Comparison of ENCODE assay signal across 9 cellular contexts in genomic region chr3:129442486-129442885, GRCh38. TPM values are rescaled to one million over a fixed set of nuclear protein-coding genes. Genes with fewer than 3 reads are reported as not detected.
DNase-seq lines count a peak whose midpoint lies in the region; ATAC-seq and TF ChIP-seq lines count a peak whose summit lies in the region.
"Had no signal": no experiment of that assay in that cellular context is flagged by ENCODE, and none has a peak within 500 bp of the region (broad histone marks: within the 10 kb centered on the region; RNA-seq: fewer than 3 reads in every experiment).

No MANE protein-coding gene starts in this region.

- no peak overlapping the region for H3K27ac ChIP-seq in CD8-positive, alpha-beta memory T cell (ENCODE audit: low read depth, low read length)
- H3K27ac ChIP-seq in fibroblast of lung (ENCODE audit: insufficient read depth, low read length) (no peak overlapping the region), skeletal muscle tissue (ENCODE audit: low read depth, low read length) (peak overlapping the region; percentile 20)

- H3K9me3 Mint-ChIP-seq in CD8-positive, alpha-beta memory T cell = no peaks in the 10 kb centered on the region
- no peaks in the 10 kb centered on the region for H3K9me3 Mint-ChIP-seq in T-cell
- H3K9me3 Mint-ChIP-seq in mesothelial cell of epicardium = no peaks in the 10 kb centered on the region

- no peaks in the 10 kb centered on the region for H3K9me3 ChIP-seq in CD8-positive, alpha-beta memory T cell (ENCODE audit: low read length)
- no peaks in the 10 kb centered on the region for H3K9me3 ChIP-seq in fibroblast of lung (ENCODE audit: control insufficient read depth, insufficient read depth, low read depth, low read length)
- no peaks in the 10 kb centered on the region for H3K9me3 ChIP-seq in skeletal muscle tissue (ENCODE audit: control insufficient read depth in 3 of 3, low read length in 3 of 3)

- H3K27me3 Mint-ChIP-seq in CD8-positive, alpha-beta memory T cell = peaks cover 0 to 3% of the 10 kb centered on the region in 2 donors
- no peaks in the 10 kb centered on the region for H3K27me3 Mint-ChIP-seq in T-cell
- H3K27me3 Mint-ChIP-seq in mesothelial cell of epicardium (ENCODE audit: low read depth) = no peaks in the 10 kb centered on the region

- no peak for ATAC-seq in T-cell (replicated peaks in 1 of 4)
- no peak for ATAC-seq in HG03039 (IDR thresholded peaks at IDR 0.05; ENCODE audit: unreplicated experiment)
- ATAC-seq in HG02798 (IDR thresholded peaks at IDR 0.05; ENCODE audit: poor library complexity, unreplicated experiment) = no peak

- no peak for DNase-seq in CD8-positive, alpha-beta memory T cell
- no peak for DNase-seq in T-cell
- no peak for DNase-seq in fibroblast of lung (ENCODE audit: low read depth in 2 of 2)
- DNase-seq in mesothelial cell of epicardium (ENCODE audit: low spot score in 2 of 2, unreplicated experiment in 2 of 2) = no peak
- no peak for DNase-seq in NCI-H526 treated with DMSO at 0.1 percent for 48 hours (lab: John Stamatoyannopoulos, UW)
- DNase-seq: Kasumi-1 had no signal

- peaks cover 44 to 60% (median 50%) of the 10 kb centered on the region in 3 donors for H3K4me1 Mint-ChIP-seq in CD8-positive, alpha-beta memory T cell
- peaks cover 49 to 61% (median 52%) of the 10 kb centered on the region in 3 donors for H3K4me1 Mint-ChIP-seq in T-cell
- H3K4me1 Mint-ChIP-seq in mesothelial cell of epicardium = peaks cover 62% of the 10 kb centered on the region

- H3K27ac Mint-ChIP-seq in CD8-positive, alpha-beta memory T cell = peak overlapping the region; percentile 76 to 100 (median 87)
- H3K27ac Mint-ChIP-seq in T-cell (peak overlapping the region; percentile 94 to 96), mesothelial cell of epicardium (no peak overlapping the region)

- H3K4me3 ChIP-seq in CD8-positive, alpha-beta memory T cell (ENCODE audit: low read length) = no peak overlapping the region
- H3K4me3 ChIP-seq in fibroblast of lung (replicated peaks in 1 of 4; ENCODE audit: control extremely low read depth in 1 of 4, insufficient read depth in 1 of 4, low read depth in 3 of 4, low read length in 4 of 4) (peak overlapping the region in 2 of 4 experiments; percentile 75 to 92), skeletal muscle tissue (ENCODE audit: low read length in 3 of 3) (no peak overlapping the region)

- TF ChIP-seq CTCF in fibroblast of lung (conservative IDR thresholded peaks at IDR 0.05 in 1 of 2, IDR thresholded peaks at IDR 0.05 in 1 of 2; ENCODE audit: low read depth in 1 of 2, low read length in 2 of 2) (no peak), mesothelial cell of epicardium (IDR thresholded peaks at IDR 0.05; ENCODE audit: unreplicated experiment) (no peak)

- POLR2A ChIA-PET in CD8-positive, alpha-beta memory T cell (lab: Charles Lee) = interaction anchor here (0.6 kb wide), 1 partner anchor 460 kb away, joined by 3 read pairs; no protein-coding TSS in a partner anchor
- POLR2A ChIA-PET in T-cell (lab: Charles Lee) = interaction anchor here in 1 of 2 donors (0.6 kb wide), 2 partner anchors 12 to 163 kb away, joined by 7 to 8 read pairs; no protein-coding TSS in a partner anchor

- peaks cover 40% of the 10 kb centered on the region for H3K4me1 ChIP-seq in CD8-positive, alpha-beta memory T cell (ENCODE audit: insufficient read depth, low read length)
- peaks cover 10% of the 10 kb centered on the region for H3K4me1 ChIP-seq in fibroblast of lung (ENCODE audit: control insufficient read depth, extremely low read depth, insufficient read depth, low read length)
- peaks cover 21 to 36% (median 23%) of the 10 kb centered on the region in 3 donors for H3K4me1 ChIP-seq in skeletal muscle tissue (ENCODE audit: control insufficient read depth in 3 of 3, insufficient read depth in 3 of 3, low read length in 3 of 3)

- peaks cover 24% of the 10 kb centered on the region for H3K79me2 ChIP-seq in fibroblast of lung (ENCODE audit: control insufficient read depth, insufficient read depth, low read length)

- H4K20me1 ChIP-seq in fibroblast of lung (ENCODE audit: control insufficient read depth, extremely low read depth, insufficient read depth, low read length) = no peaks in the 10 kb centered on the region

- H3K27me3 ChIP-seq in CD8-positive, alpha-beta memory T cell (ENCODE audit: insufficient read depth, low read length, poor library complexity, severe bottlenecking) = no peaks in the 10 kb centered on the region
- H3K27me3 ChIP-seq in fibroblast of lung (ENCODE audit: control insufficient read depth, insufficient read depth, low read length) (no peaks in the 10 kb centered on the region), skeletal muscle tissue (ENCODE audit: control insufficient read depth in 3 of 3, insufficient read depth in 3 of 3, low read length in 3 of 3) (no peaks in the 10 kb centered on the region)

- H3K36me3 ChIP-seq in CD8-positive, alpha-beta memory T cell (ENCODE audit: insufficient read depth, low read length) = peaks cover 7% of the 10 kb centered on the region
- no peaks in the 10 kb centered on the region for H3K36me3 ChIP-seq in fibroblast of lung (ENCODE audit: control insufficient read depth, insufficient read depth, low read length)
- peaks cover 3 to 5% (median 3%) of the 10 kb centered on the region in 3 donors for H3K36me3 ChIP-seq in skeletal muscle tissue (ENCODE audit: control insufficient read depth in 3 of 3, insufficient read depth in 3 of 3, low read length in 3 of 3)

- peaks cover 0 to 20% (median 3%) of the 10 kb centered on the region in 3 donors for H3K36me3 Mint-ChIP-seq in CD8-positive, alpha-beta memory T cell
- H3K36me3 Mint-ChIP-seq in T-cell (peaks cover 6% of the 10 kb centered on the region), mesothelial cell of epicardium (no peaks in the 10 kb centered on the region)

- H3K9ac ChIP-seq in fibroblast of lung (ENCODE audit: insufficient read depth, low read length) = no peak overlapping the region
- no peak overlapping the region for H3K9ac ChIP-seq in skeletal muscle tissue (ENCODE audit: low read depth in 1 of 3, low read length in 3 of 3)

- CTCF ChIA-PET in CD8-positive, alpha-beta memory T cell (lab: Charles Lee) = no interaction called here
- CTCF ChIA-PET in T-cell (lab: Charles Lee) = interaction anchor here in 1 of 2 donors (0.6 kb wide), 1 partner anchor 834 kb away, joined by 3 read pairs; no protein-coding TSS in a partner anchor

- H2AFZ ChIP-seq in fibroblast of lung (ENCODE audit: low read length) = no peak overlapping the region

- peak overlapping the region; percentile 7 for H3K4me2 ChIP-seq in fibroblast of lung (ENCODE audit: extremely low read depth, insufficient read depth, low read length)

- H3K4me3 Mint-ChIP-seq in CD8-positive, alpha-beta memory T cell = peak overlapping the region in 2 of 7 donors; percentile 53 to 55
- no peak overlapping the region for H3K4me3 Mint-ChIP-seq in T-cell
- no peak overlapping the region for H3K4me3 Mint-ChIP-seq in mesothelial cell of epicardium

RNA-seq across cellular contexts. Expression of gene IFT122, which starts 2.5 kb away (rescaled TPM):
- 10 to 100 TPM; 16.4 to 16.5 TPM for total RNA-seq in CD8-positive, alpha-beta memory T cell
- polyA plus RNA-seq in CD8-positive, alpha-beta memory T cell = 4.3 TPM
- total RNA-seq in T-cell (10 to 100 TPM; 15.0 to 23.9 (median 18.1) TPM), fibroblast of lung (16.9 and 27.2 TPM in 2 replicates), skeletal muscle tissue (42.3 TPM), mesothelial cell of epicardium (41.9 to 48.0 TPM (median 45.8 TPM) in 3 replicates)
- 13.2 and 17.9 TPM in 2 replicates for polyA plus RNA-seq in fibroblast of lung
- polyA plus RNA-seq in fibroblast of lung (2012) = 12.6 and 16.2 TPM in 2 replicates
- 82.2 and 84.8 TPM in 2 replicates for polyA minus RNA-seq in fibroblast of lung (ENCODE audit: low replicate concordance)

RNA-seq across cellular contexts. Expression of gene MBD4, which starts 2.7 kb away (rescaled TPM):
- total RNA-seq in CD8-positive, alpha-beta memory T cell = 10 to 100 TPM; 48.0 to 48.1 TPM
- polyA plus RNA-seq in CD8-positive, alpha-beta memory T cell = 33.2 TPM
- total RNA-seq in T-cell (10 to 100 TPM; 43.1 to 59.4 (median 45.2) TPM), fibroblast of lung (35.2 and 35.5 TPM in 2 replicates), skeletal muscle tissue (7.8 TPM), mesothelial cell of epicardium (26.6 to 27.1 TPM (median 26.6 TPM) in 3 replicates)
- polyA plus RNA-seq in fibroblast of lung = 24.6 and 27.4 TPM in 2 replicates
- polyA plus RNA-seq in fibroblast of lung (2012) = 16.2 and 16.7 TPM in 2 replicates
- 1.2 and 4.8 TPM in 2 replicates for polyA minus RNA-seq in fibroblast of lung (ENCODE audit: low replicate concordance)

RNA-seq across cellular contexts. Expression of gene EFCAB12, which starts 14.1 kb away (rescaled TPM):
- total RNA-seq in CD8-positive, alpha-beta memory T cell = under 1 TPM; 0.39 to 0.40 TPM
- polyA plus RNA-seq in CD8-positive, alpha-beta memory T cell = 0.21 TPM
- total RNA-seq in T-cell = 1 to 10 TPM; 1.2 to 2.7 (median 2.2) TPM
- under 0.01 and 0.17 TPM in 2 replicates for total RNA-seq in fibroblast of lung
- polyA plus RNA-seq in fibroblast of lung = 0.07 TPM in 1 of 2 replicates, not detected in the other
- 0.03 and 0.14 TPM in 2 replicates for polyA plus RNA-seq in fibroblast of lung (2012)
- polyA minus RNA-seq in fibroblast of lung (ENCODE audit: low replicate concordance) = not detected in 2 replicates
- not detected for total RNA-seq in skeletal muscle tissue
- total RNA-seq in mesothelial cell of epicardium = 0.74 to 1.1 TPM (median 0.80 TPM) in 3 replicates
